27 cellular contexts compared by ENCODE assay signal in the genomic region with DNA sequence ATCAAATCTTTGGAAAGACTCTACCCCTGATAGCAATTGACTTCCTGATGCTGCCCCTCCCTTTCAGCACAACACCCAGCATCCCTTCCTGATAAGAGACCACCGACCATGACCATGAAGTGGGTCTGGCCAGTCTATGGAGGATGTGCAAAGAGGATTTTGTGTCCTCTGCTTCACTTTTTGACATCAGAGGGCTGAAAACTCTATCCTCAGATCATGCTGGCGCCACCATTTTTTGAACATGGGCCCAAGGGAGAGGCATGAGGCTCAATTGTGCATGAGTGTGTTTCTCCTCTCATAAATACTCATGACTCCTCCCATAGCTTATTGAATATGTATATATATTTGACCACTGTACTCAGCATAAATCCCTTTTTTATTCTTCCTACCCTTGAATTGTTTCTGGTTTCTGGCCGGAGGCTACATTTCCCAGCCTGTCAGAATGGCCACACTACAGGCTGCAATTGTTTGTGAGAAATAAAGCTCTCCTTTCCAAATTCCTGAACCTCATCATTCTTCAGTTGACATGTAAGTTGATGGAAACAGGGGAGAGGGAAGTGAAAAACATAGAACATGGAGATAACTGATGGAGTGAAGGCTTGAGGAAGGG.
DNase-seq lines count a peak whose midpoint lies in the region; ATAC-seq and TF ChIP-seq lines count a peak whose summit lies in the region.
"Had no signal": no experiment of that assay in that cellular context is flagged by ENCODE, and none has a peak within 500 bp of the region (broad histone marks: within the 10 kb centered on the region; RNA-seq: fewer than 3 reads in every experiment).

No MANE protein-coding gene starts in this region.

- peaks cover 1% of the 10 kb centered on the region for H3K79me1 ChIP-seq in trophoblast cell (ENCODE audit: low read length)

- H2BK12ac ChIP-seq in trophoblast cell (ENCODE audit: low read length) = no peak overlapping the region

- no peak overlapping the region for H3K27ac Mint-ChIP-seq in neural progenitor cell
- H3K27ac Mint-ChIP-seq: B cell; CD14-positive monocyte; CD4-positive, alpha-beta memory T cell; CD4-positive, CD25-positive, alpha-beta regulatory T cell; CD8-positive, alpha-beta memory T cell had no signal

- no peak overlapping the region for H2BK5ac ChIP-seq in trophoblast cell (ENCODE audit: low read depth, low read length, poor library complexity)

- no CpG with 5 or more reads among the region's 3 CpGs for WGBS in trophoblast cell (ENCODE audit: extremely low coverage, insufficient coverage, insufficient read length)
- 74 to 75% methylated on average over 3 of the region's 3 CpGs for WGBS in esophagus squamous epithelium, 2 donors

- H4K12ac ChIP-seq in trophoblast cell (ENCODE audit: low read depth, low read length) = no peak overlapping the region

- no peaks in the 10 kb centered on the region for H3K79me2 ChIP-seq in trophoblast cell (ENCODE audit: control insufficient read depth, insufficient read depth, low read length, poor library complexity)
- H3K79me2 ChIP-seq in neural progenitor cell (ENCODE audit: low read depth) = no peaks in the 10 kb centered on the region

- H3K27me3 ChIP-seq in right atrium auricular region = no peaks in the 10 kb centered on the region
- no peaks in the 10 kb centered on the region for H3K27me3 ChIP-seq in trophoblast cell (ENCODE audit: insufficient read depth, low read length)
- peaks cover 0 to 14% (median 0%) of the 10 kb centered on the region in 4 donors for H3K27me3 ChIP-seq in esophagus squamous epithelium
- H3K27me3 ChIP-seq in neural progenitor cell = peaks cover 4% of the 10 kb centered on the region
- H3K27me3 ChIP-seq: BLaER1 had no signal

- H2AFZ ChIP-seq in trophoblast cell (ENCODE audit: insufficient read depth, low read length, poor library complexity) = no peak overlapping the region
- no peak overlapping the region for H2AFZ ChIP-seq in neural progenitor cell (replicated peaks)

- H2BK120ac ChIP-seq in trophoblast cell (ENCODE audit: insufficient read depth, low read length, poor library complexity) = no peak overlapping the region

- ATAC-seq in Right ventricle myocardium inferior (no peak), HG02610 (IDR thresholded peaks at IDR 0.05; ENCODE audit: unreplicated experiment) (no peak)
- ATAC-seq: A549, GM12878 had no signal

- H3K4ac ChIP-seq in trophoblast cell (ENCODE audit: low read depth, low read length) = no peak overlapping the region

- no peaks in the 10 kb centered on the region for H3K36me3 ChIP-seq in right atrium auricular region
- H3K36me3 ChIP-seq in trophoblast cell (ENCODE audit: control insufficient read depth in 1 of 2, insufficient read depth in 2 of 2, low read length in 2 of 2) = no peaks in the 10 kb centered on the region
- no peaks in the 10 kb centered on the region for H3K36me3 ChIP-seq in esophagus squamous epithelium
- H3K36me3 ChIP-seq in neural progenitor cell = no peaks in the 10 kb centered on the region
- H3K36me3 ChIP-seq: BLaER1 had no signal

- TF ChIP-seq CTCF in right atrium auricular region (IDR thresholded peaks at IDR 0.05) = no peak
- TF ChIP-seq CTCF in esophagus squamous epithelium (IDR thresholded peaks at IDR 0.05) = no peak
- no peak for TF ChIP-seq CTCF in neural progenitor cell (IDR thresholded peaks at IDR 0.05)

- H4K20me1 ChIP-seq in neural progenitor cell (ENCODE audit: low read depth) = no peaks in the 10 kb centered on the region
- H4K20me1 ChIP-seq: BLaER1 had no signal

- no peak overlapping the region for H3K4me3 ChIP-seq in right atrium auricular region
- no peak overlapping the region for H3K4me3 ChIP-seq in trophoblast cell (ENCODE audit: low read depth, low read length)
- H3K4me3 ChIP-seq in esophagus squamous epithelium = no peak overlapping the region
- H3K4me3 ChIP-seq in neural progenitor cell = no peak overlapping the region
- H3K4me3 ChIP-seq: A549, BLaER1, GM12878 had no signal

- no peaks in the 10 kb centered on the region for H3K4me1 ChIP-seq in right atrium auricular region
- H3K4me1 ChIP-seq in trophoblast cell (ENCODE audit: control insufficient read depth in 1 of 2, insufficient read depth in 2 of 2, low read length in 2 of 2) = peaks cover 4 to 6% of the 10 kb centered on the region in 2 experiments
- H3K4me1 ChIP-seq in esophagus squamous epithelium = no peaks in the 10 kb centered on the region
- peaks cover 15% of the 10 kb centered on the region for H3K4me1 ChIP-seq in neural progenitor cell
- H3K4me1 ChIP-seq: A549 had no signal

- DNase-seq in right atrium auricular region (ENCODE audit: low spot score) (peak; percentile 11), Right ventricle myocardium inferior (ENCODE audit: missing footprints) (no peak), ecto neural progenitor cell (ENCODE audit: low spot score) (peak; percentile 12), islet precursor cell (peak; percentile 20), trophoblast cell (peak; percentile 51 to 90), esophagus squamous epithelium (lab: John Stamatoyannopoulos, UW) (no peak), neural progenitor cell (ENCODE audit: low spot score) (no peak)
- DNase-seq: AML-193; C1 segment of cervical spinal cord; CD4-positive, alpha-beta memory T cell; CD4-positive, CD25-positive, alpha-beta regulatory T cell; CD8-positive, alpha-beta memory T cell; COR-L47; DMS 273 treated with DMSO at 0.1 percent for 48 hours; DMS153; DMS53; DMS79; DND-41; EL; GDM1 had no signal

- H3K23ac ChIP-seq in trophoblast cell (ENCODE audit: low read length) = no peak overlapping the region

- H3K4me2 ChIP-seq in trophoblast cell (ENCODE audit: low read length) = no peak overlapping the region
- H3K4me2 ChIP-seq in neural progenitor cell = no peak overlapping the region
- H3K4me2 ChIP-seq: A549, BLaER1 had no signal

- no peak overlapping the region for H3K27ac ChIP-seq in right atrium auricular region
- no peak overlapping the region for H3K27ac ChIP-seq in trophoblast cell (ENCODE audit: low read depth, low read length)
- no peak overlapping the region for H3K27ac ChIP-seq in esophagus squamous epithelium
- no peak overlapping the region for H3K27ac ChIP-seq in neural progenitor cell
- H3K27ac ChIP-seq: 22Rv1, A549, BLaER1 had no signal

- no peak overlapping the region for H3K18ac ChIP-seq in trophoblast cell (ENCODE audit: low read length)

- H3F3A ChIP-seq in neural progenitor cell (ENCODE audit: low read depth) = no peaks in the 10 kb centered on the region

- peaks cover 2% of the 10 kb centered on the region for H3K27me3 Mint-ChIP-seq in neural progenitor cell (ENCODE audit: insufficient read depth, low read depth)
- H3K27me3 Mint-ChIP-seq: CD8-positive, alpha-beta memory T cell had no signal

- H3K9ac ChIP-seq in trophoblast cell (ENCODE audit: low read length) (no peak overlapping the region), neural progenitor cell (no peak overlapping the region)
- H3K9ac ChIP-seq: BLaER1 had no signal

- H3K14ac ChIP-seq in trophoblast cell (ENCODE audit: low read length) = no peak overlapping the region

- H3K9me3 ChIP-seq in right atrium auricular region = no peaks in the 10 kb centered on the region
- no peaks in the 10 kb centered on the region for H3K9me3 ChIP-seq in trophoblast cell (ENCODE audit: insufficient read depth, low read depth, low read length)
- no peaks in the 10 kb centered on the region for H3K9me3 ChIP-seq in esophagus squamous epithelium
- no peaks in the 10 kb centered on the region for H3K9me3 ChIP-seq in neural progenitor cell (ENCODE audit: low read depth)
- H3K9me3 ChIP-seq: A549, BLaER1 had no signal

- H2AK5ac ChIP-seq in trophoblast cell (ENCODE audit: low read length) = no peak overlapping the region

- H4K91ac ChIP-seq in trophoblast cell (ENCODE audit: low read depth, low read length) = no peak overlapping the region

- peaks cover 4% of the 10 kb centered on the region for H3K36me3 Mint-ChIP-seq in neural progenitor cell
- H3K36me3 Mint-ChIP-seq: CD14-positive monocyte; CD4-positive, alpha-beta memory T cell; CD4-positive, CD25-positive, alpha-beta regulatory T cell; CD8-positive, alpha-beta memory T cell had no signal

- no peak overlapping the region for H3K4me3 Mint-ChIP-seq in neural progenitor cell
- H3K4me3 Mint-ChIP-seq: B cell; CD14-positive monocyte; CD4-positive, alpha-beta memory T cell; CD4-positive, CD25-positive, alpha-beta regulatory T cell; CD8-positive, alpha-beta memory T cell had no signal

- H3K9me3 Mint-ChIP-seq in neural progenitor cell = peaks cover 15% of the 10 kb centered on the region

- intact Hi-C loops in Right ventricle myocardium inferior (cut with DNase I) (no loop called here), esophagus squamous epithelium (cut with DNase I) (no loop called here)

- no peak overlapping the region for H4K8ac ChIP-seq in trophoblast cell (ENCODE audit: low read depth, low read length)

- peaks cover 62% of the 10 kb centered on the region for H3K4me1 Mint-ChIP-seq in neural progenitor cell
- H3K4me1 Mint-ChIP-seq: B cell; CD14-positive monocyte; CD4-positive, alpha-beta memory T cell; CD8-positive, alpha-beta memory T cell had no signal

- no peak for TF ChIP-seq POLR2A in esophagus squamous epithelium (IDR thresholded peaks at IDR 0.05)

Comparison
In these comparisons a context has a peak if more than half of its experiments do, and no peak if none do; other contexts are left out.
1. DNase-seq: peak in right atrium auricular region (single experiment), ecto neural progenitor cell (single experiment), islet precursor cell (single experiment) and trophoblast cell (2 of 2); none in Right ventricle myocardium inferior (single experiment), esophagus squamous epithelium (single experiment) and neural progenitor cell (single experiment).